Comparison of ENCODE assay signal across 9 cellular contexts in the genomic region with DNA sequence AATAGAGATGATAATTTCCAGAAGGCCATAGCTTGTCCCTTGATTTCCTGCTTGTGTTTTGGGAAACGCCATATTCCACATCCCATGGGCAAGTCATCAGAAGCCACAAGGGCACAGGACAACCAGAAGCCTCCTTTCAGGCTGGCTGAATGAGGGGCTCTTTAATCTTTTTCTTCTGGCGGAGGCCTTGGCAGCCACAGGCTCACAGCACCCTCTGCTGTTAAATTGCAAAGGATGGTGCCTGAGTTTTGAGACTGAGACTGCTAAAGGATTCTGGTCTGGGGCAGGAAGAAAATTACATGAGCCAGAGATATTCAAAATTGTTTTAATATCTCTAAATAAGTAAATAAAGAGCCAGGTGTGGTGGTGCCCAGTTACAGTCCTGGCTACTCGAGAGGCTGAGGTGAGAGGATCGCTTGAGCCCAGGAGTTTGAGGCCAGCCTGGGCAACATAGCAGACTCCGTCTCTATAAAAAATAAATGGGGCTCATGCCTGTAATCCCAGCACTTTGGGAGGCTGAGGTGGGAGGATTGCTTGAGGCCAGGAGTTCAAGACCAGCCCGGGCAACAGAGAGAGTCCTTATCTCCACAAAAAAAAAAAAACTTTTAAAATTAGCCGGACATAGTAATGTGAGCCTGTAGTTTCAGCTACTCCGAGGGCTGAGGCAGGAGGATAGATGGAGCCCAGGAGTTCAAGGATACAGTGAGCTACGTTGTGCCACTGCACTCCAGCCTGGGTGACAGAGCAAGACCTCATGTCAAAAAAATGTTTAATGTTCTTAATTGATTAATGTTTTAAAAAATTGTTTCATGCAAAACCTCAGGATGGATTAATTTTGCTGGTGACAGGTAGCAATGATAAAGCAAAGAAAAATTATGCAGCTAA. TPM values are rescaled to one million over a fixed set of nuclear protein-coding genes. Genes with fewer than 3 reads are reported as not detected.
DNase-seq lines count a peak whose midpoint lies in the region; ATAC-seq, FAIRE-seq and TF ChIP-seq lines count a peak whose summit lies in the region.
"Had no signal": no experiment of that assay in that cellular context is flagged by ENCODE, and none has a peak within 500 bp of the region (broad histone marks: within the 10 kb centered on the region; RNA-seq: fewer than 3 reads in every experiment).

No MANE protein-coding gene starts in this region.

- 33% methylated on average over 9 of the region's 9 CpGs for WGBS in body of pancreas, 2 donors

- TF ChIP-seq RAD21 in Ishikawa (IDR thresholded peaks at IDR 0.05; ENCODE audit: low read depth): peak; percentile 90

- no peaks in the 10 kb centered on the region for H3F3A ChIP-seq in DOHH2 (ENCODE audit: control insufficient read depth, insufficient read depth)

- H3K27me3 ChIP-seq in DOHH2 (ENCODE audit: control insufficient read depth, low read length) (peaks cover 11% of the 10 kb centered on the region; the same call in 1 of the 2 replicates), body of pancreas (no peaks in the 10 kb centered on the region)

- H3K4me3 Mint-ChIP-seq in stimulated activated effector memory CD8-positive, alpha-beta T cell treated with anti-CD3 and anti-CD28 coated beads, Interleukin-12 subunit alpha, Interleukin-12 subunit beta, amount 100 ng/mL, for 72 hours: no peak overlapping the region

- H3K4me1 Mint-ChIP-seq in stimulated activated effector memory CD8-positive, alpha-beta T cell treated with anti-CD3 and anti-CD28 coated beads, Interleukin-12 subunit alpha, Interleukin-12 subunit beta, amount 100 ng/mL, for 72 hours: no peaks in the 10 kb centered on the region

- no peak for TF ChIP-seq EP300 in Ishikawa (IDR thresholded peaks at IDR 0.05; ENCODE audit: borderline replicate concordance)

- no peaks in the 10 kb centered on the region for H3K9me3 Mint-ChIP-seq in stimulated activated effector memory CD8-positive, alpha-beta T cell treated with anti-CD3 and anti-CD28 coated beads, Interleukin-12 subunit alpha, Interleukin-12 subunit beta, amount 100 ng/mL, for 72 hours

- ATAC-seq in body of pancreas: peak; percentile 82
- ATAC-seq in stimulated activated effector memory CD8-positive, alpha-beta T cell treated with anti-CD3 and anti-CD28 coated beads, Interleukin-12 subunit alpha, Interleukin-12 subunit beta, amount 100 ng/mL, for 72 hours: peak; percentile 61
- no peak for ATAC-seq in HG02852 (IDR thresholded peaks at IDR 0.05; ENCODE audit: unreplicated experiment)

- no peak overlapping the region for H3K27ac Mint-ChIP-seq in stimulated activated effector memory CD8-positive, alpha-beta T cell treated with anti-CD3 and anti-CD28 coated beads, Interleukin-12 subunit alpha, Interleukin-12 subunit beta, amount 100 ng/mL, for 72 hours

- H4K20me1 ChIP-seq in DOHH2 (ENCODE audit: control insufficient read depth, insufficient read depth, low read depth, low read length): no peaks in the 10 kb centered on the region

- intact Hi-C loops in body of pancreas (cut with DNase I): no loop called here

- TF ChIP-seq CTCF in DOHH2 (IDR thresholded peaks at IDR 0.05; ENCODE audit: low read depth, low read length, poor library complexity, severe bottlenecking) (peak; percentile 53), body of pancreas (IDR thresholded peaks at IDR 0.05) (peak; percentile 33 to 80 (median 71))

- H3K9me3 ChIP-seq in DOHH2 (ENCODE audit: control insufficient read depth, insufficient read depth, low read length) (no peaks in the 10 kb centered on the region), body of pancreas (no peaks in the 10 kb centered on the region)

- no peak overlapping the region for H3K4me2 ChIP-seq in DOHH2 (ENCODE audit: low read length)

- DNase-seq in RCC 7860 (ENCODE audit: low spot score): peak; percentile 54
- peak; percentile 46 to 59 (median 54) for DNase-seq in body of pancreas
- peak; percentile 88 for DNase-seq in islet precursor cell
- no peak for DNase-seq in stimulated activated effector memory CD8-positive, alpha-beta T cell treated with anti-CD3 and anti-CD28 coated beads, Interleukin-12 subunit alpha, Interleukin-12 subunit beta, amount 100 ng/mL, for 72 hours (ENCODE audit: low spot score in 2 of 2)
- no peak for DNase-seq in cerebellar nuclear complex (lab: John Stamatoyannopoulos, UW)

- no peaks in the 10 kb centered on the region for H3K36me3 Mint-ChIP-seq in stimulated activated effector memory CD8-positive, alpha-beta T cell treated with anti-CD3 and anti-CD28 coated beads, Interleukin-12 subunit alpha, Interleukin-12 subunit beta, amount 100 ng/mL, for 72 hours

- H3K4me3 ChIP-seq in DOHH2 (ENCODE audit: low read length): no peak overlapping the region
- no peak overlapping the region for H3K4me3 ChIP-seq in body of pancreas

- H3K27ac ChIP-seq in DOHH2 (ENCODE audit: low read depth, low read length) (no peak overlapping the region), body of pancreas (peak overlapping the region in 3 of 4 donors; percentile 36 to 56 (median 41))

- no peaks in the 10 kb centered on the region for H3K36me3 ChIP-seq in DOHH2 (ENCODE audit: control insufficient read depth, low read length)
- no peaks in the 10 kb centered on the region for H3K36me3 ChIP-seq in body of pancreas (replicated peaks in 1 of 2; ENCODE audit: insufficient read depth in 1 of 2, low read depth in 2 of 2)

- H3K4me1 ChIP-seq in DOHH2 (ENCODE audit: control insufficient read depth, low read length) (no peaks in the 10 kb centered on the region), body of pancreas (no peaks in the 10 kb centered on the region)

- H3K79me2 ChIP-seq in DOHH2 (ENCODE audit: control insufficient read depth, low read length): no peaks in the 10 kb centered on the region

- TF ChIP-seq POLR2A in body of pancreas (IDR thresholded peaks at IDR 0.05): no peak

- H3K9me2 ChIP-seq in DOHH2 (replicated peaks; ENCODE audit: control insufficient read depth, low read length): no peaks in the 10 kb centered on the region

- no peak for FAIRE-seq in RCC 7860 (lab: Jason Lieb, UNC)

TF ChIP-seq in Ishikawa, 13 proteins besides CTCF, POLR2A, EP300 and RAD21:
- TF ChIP-seq REST (IDR thresholded peaks at IDR 0.05; ENCODE audit: low read depth) (no peak), CREB1 (IDR thresholded peaks at IDR 0.05; ENCODE audit: low read depth) (no peak), EGR1 (IDR thresholded peaks at IDR 0.05) (no peak), ZBTB7A (IDR thresholded peaks at IDR 0.05; ENCODE audit: low read depth) (no peak), CEBPB (IDR thresholded peaks at IDR 0.05) (no peak), YY1 (IDR thresholded peaks at IDR 0.05; ENCODE audit: low read depth) (no peak), NFIC (IDR thresholded peaks at IDR 0.05) (no peak)

RNA-seq across cellular contexts. Expression of gene AARSD1, which starts 26.3 kb away (rescaled TPM):
- total RNA-seq in body of pancreas: 10 to 100 TPM; 44.5 to 51.9 TPM

RNA-seq across cellular contexts. Expression of gene G6PC1, which starts 37.4 kb away (rescaled TPM):
- 1 to 10 TPM in 1 of 2 donors, not detected in 1; 2.6 TPM for total RNA-seq in body of pancreas
- total RNA-seq: activated CD8-positive, alpha-beta memory T cell treated with anti-CD3 and anti-CD28 coated beads for 36 hours had no signal

RNA-seq across cellular contexts. Expression of gene PTGES3L, which starts 41.9 kb away (rescaled TPM):
- total RNA-seq in body of pancreas: under 1 TPM in 1 of 2 donors, not detected in 1; 0.52 TPM

RNA-seq across cellular contexts. Expression of gene RUNDC1, which starts 42.4 kb away (rescaled TPM):
- total RNA-seq in body of pancreas: 10 to 100 TPM; 17.1 to 37.6 TPM

Comparison
In these comparisons a context has a peak if more than half of its experiments do, and no peak if none do; other contexts are left out.
1. DNase-seq: peak in RCC 7860 (single experiment), body of pancreas (4 of 4) and islet precursor cell (single experiment); none in stimulated activated effector memory CD8-positive, alpha-beta T cell treated with anti-CD3 and anti-CD28 coated beads, Interleukin-12 subunit alpha, Interleukin-12 subunit beta, amount 100 ng/mL, for 72 hours (0 of 2) and cerebellar nuclear complex (0 of 2).